In genomic region chr5:142601432-142601831, GRCh38 we compare ENCODE assay signal across 10 cellular contexts.
DNase-seq lines count a peak whose midpoint lies in the region; ATAC-seq and TF ChIP-seq lines count a peak whose summit lies in the region.
"Had no signal": no experiment of that assay in that cellular context is flagged by ENCODE, and none has a peak within 500 bp of the region (broad histone marks: within the 10 kb centered on the region; RNA-seq: fewer than 3 reads in every experiment).

No MANE protein-coding gene starts in this region.

- ATAC-seq in DND-41 (ENCODE audit: insufficient read depth, low read depth) (no peak), GM18868 (IDR thresholded peaks at IDR 0.05; ENCODE audit: unreplicated experiment) (no peak), GM21576 (IDR thresholded peaks at IDR 0.05; ENCODE audit: unreplicated experiment) (no peak)

- H3K4me3 ChIP-seq in DND-41 (ENCODE audit: low read depth in 1 of 2, low read length in 2 of 2), result no peak overlapping the region
- H3K4me3 ChIP-seq in Loucy (ENCODE audit: low read length, poor library complexity, severe bottlenecking), result no peak overlapping the region
- H3K4me3 ChIP-seq in neural progenitor cell, result no peak overlapping the region

- H3K4me3 Mint-ChIP-seq in chondrocyte (ENCODE audit: unreplicated experiment), result no peak overlapping the region
- no peak overlapping the region for H3K4me3 Mint-ChIP-seq in neural progenitor cell
- H3K4me3 Mint-ChIP-seq: T-helper 2 cell treated with Interferon-gamma antibody and Interleukin-4, amounts not matched to agents 5 μg/mL and 100 μg/mL, for 36 hours had no signal

- no peaks in the 10 kb centered on the region for H3K36me3 ChIP-seq in DND-41 (ENCODE audit: insufficient read depth, low read length)
- H3K36me3 ChIP-seq in Loucy (ENCODE audit: insufficient read depth, low read length), result no peaks in the 10 kb centered on the region
- no peaks in the 10 kb centered on the region for H3K36me3 ChIP-seq in neural progenitor cell

- H3K27me3 ChIP-seq in DND-41 (ENCODE audit: insufficient read depth, low read length, poor library complexity), result no peaks in the 10 kb centered on the region
- H3K27me3 ChIP-seq in Loucy (ENCODE audit: insufficient read depth, low read length, poor library complexity, severe bottlenecking), result no peaks in the 10 kb centered on the region
- H3K27me3 ChIP-seq in neural progenitor cell, result no peaks in the 10 kb centered on the region

- H3K36me3 Mint-ChIP-seq in chondrocyte (ENCODE audit: low read depth), result no peaks in the 10 kb centered on the region
- H3K36me3 Mint-ChIP-seq in neural progenitor cell, result no peaks in the 10 kb centered on the region

- no peaks in the 10 kb centered on the region for H4K20me1 ChIP-seq in DND-41 (ENCODE audit: insufficient read depth, low read length)
- no peaks in the 10 kb centered on the region for H4K20me1 ChIP-seq in Loucy (ENCODE audit: insufficient read depth, low read length, poor library complexity, severe bottlenecking)
- H4K20me1 ChIP-seq in neural progenitor cell (ENCODE audit: low read depth), result no peaks in the 10 kb centered on the region

- H3K9me2 ChIP-seq in Loucy (replicated peaks; ENCODE audit: low read depth, low read length), result no peaks in the 10 kb centered on the region

- H3K9me3 ChIP-seq in DND-41 (ENCODE audit: insufficient read depth, low read length, severe bottlenecking), result no peaks in the 10 kb centered on the region
- H3K9me3 ChIP-seq in Loucy (ENCODE audit: insufficient read depth, low read depth, low read length), result no peaks in the 10 kb centered on the region
- H3K9me3 ChIP-seq in neural progenitor cell (ENCODE audit: low read depth), result no peaks in the 10 kb centered on the region

- TF ChIP-seq CTCF in DND-41 (IDR thresholded peaks at IDR 0.05; ENCODE audit: borderline replicate concordance, extremely low read depth, low read length, poor library complexity, severe bottlenecking) (peak; percentile 33), Loucy (conservative IDR thresholded peaks at IDR 0.05; ENCODE audit: low read length) (peak; percentile 53), chondrocyte (IDR thresholded peaks at IDR 0.05) (peak; percentile 50), neural progenitor cell (IDR thresholded peaks at IDR 0.05) (peak; percentile 40)

- DNase-seq in DND-41, result peak; percentile 12
- DNase-seq in chondrocyte (ENCODE audit: low spot score), result no peak
- peak; percentile 40 for DNase-seq in neural progenitor cell (ENCODE audit: low spot score)
- no peak for DNase-seq in NCI-H2196 (lab: John Stamatoyannopoulos, UW; ENCODE audit: unreplicated experiment)
- DNase-seq in activated T-cell treated with anti-CD3 and anti-CD28 coated beads for 4 hours, result no peak
- DNase-seq: effector CD8-positive, alpha-beta T cell had no signal

- H3K79me2 ChIP-seq in DND-41 (ENCODE audit: insufficient read depth, low read length), result no peaks in the 10 kb centered on the region
- H3K79me2 ChIP-seq in Loucy (ENCODE audit: insufficient read depth, low read length), result no peaks in the 10 kb centered on the region
- no peaks in the 10 kb centered on the region for H3K79me2 ChIP-seq in neural progenitor cell (ENCODE audit: low read depth)

- H3K4me1 Mint-ChIP-seq in chondrocyte (ENCODE audit: low read depth) (peaks cover 56% of the 10 kb centered on the region), neural progenitor cell (peaks cover 26% of the 10 kb centered on the region)

- H3K27ac ChIP-seq in DND-41 (ENCODE audit: low read length) (no peak overlapping the region), neural progenitor cell (no peak overlapping the region)

- H3F3A ChIP-seq in Loucy (ENCODE audit: low read depth), result no peaks in the 10 kb centered on the region
- H3F3A ChIP-seq in neural progenitor cell (ENCODE audit: low read depth), result no peaks in the 10 kb centered on the region

- H3K4me2 ChIP-seq in DND-41 (ENCODE audit: insufficient read depth, low read length) (no peak overlapping the region), Loucy (ENCODE audit: low read depth, low read length, poor library complexity, severe bottlenecking) (no peak overlapping the region), neural progenitor cell (no peak overlapping the region)

- H3K9ac ChIP-seq in DND-41 (ENCODE audit: low read depth, low read length) (no peak overlapping the region), Loucy (ENCODE audit: low read depth, low read length, poor library complexity, severe bottlenecking) (no peak overlapping the region), neural progenitor cell (no peak overlapping the region)

- H3K27ac Mint-ChIP-seq in chondrocyte (ENCODE audit: unreplicated experiment), result peak overlapping the region; percentile 91
- H3K27ac Mint-ChIP-seq in neural progenitor cell, result no peak overlapping the region
- H3K27ac Mint-ChIP-seq: T-helper 2 cell treated with Interferon-gamma antibody and Interleukin-4, amounts not matched to agents 5 μg/mL and 100 μg/mL, for 36 hours had no signal

- no peaks in the 10 kb centered on the region for H3K27me3 Mint-ChIP-seq in chondrocyte (ENCODE audit: low read depth)
- peaks cover 3% of the 10 kb centered on the region for H3K27me3 Mint-ChIP-seq in neural progenitor cell (ENCODE audit: insufficient read depth, low read depth)

- H2AFZ ChIP-seq in DND-41 (ENCODE audit: low read depth, low read length), result no peak overlapping the region
- no peak overlapping the region for H2AFZ ChIP-seq in Loucy (ENCODE audit: low read length)
- peak overlapping the region; percentile 64 for H2AFZ ChIP-seq in neural progenitor cell (replicated peaks)

- H3K4me1 ChIP-seq in DND-41 (ENCODE audit: insufficient read depth, low read length), result no peaks in the 10 kb centered on the region
- H3K4me1 ChIP-seq in Loucy (ENCODE audit: insufficient read depth, low read length, poor library complexity, severe bottlenecking), result peaks cover 3% of the 10 kb centered on the region
- no peaks in the 10 kb centered on the region for H3K4me1 ChIP-seq in neural progenitor cell

- no peaks in the 10 kb centered on the region for H3K9me3 Mint-ChIP-seq in chondrocyte (ENCODE audit: low read depth)
- no peaks in the 10 kb centered on the region for H3K9me3 Mint-ChIP-seq in neural progenitor cell
- H3K9me3 Mint-ChIP-seq: T-helper 2 cell treated with Interferon-gamma antibody and Interleukin-4, amounts not matched to agents 5 μg/mL and 100 μg/mL, for 36 hours had no signal

Comparison
In these comparisons a context has a peak if more than half of its experiments do, and no peak if none do; other contexts are left out.
1. DNase-seq: peak in DND-41 (single experiment) and neural progenitor cell (single experiment); none in chondrocyte (single experiment), NCI-H2196 (single experiment) and activated T-cell treated with anti-CD3 and anti-CD28 coated beads for 4 hours (single experiment).
2. Peak in every context shown above with its lines, with median percentiles within 50 percentile points of each other: CTCF ChIP-seq.